1 cellular context compared by ENCODE assay signal in the genomic region with DNA sequence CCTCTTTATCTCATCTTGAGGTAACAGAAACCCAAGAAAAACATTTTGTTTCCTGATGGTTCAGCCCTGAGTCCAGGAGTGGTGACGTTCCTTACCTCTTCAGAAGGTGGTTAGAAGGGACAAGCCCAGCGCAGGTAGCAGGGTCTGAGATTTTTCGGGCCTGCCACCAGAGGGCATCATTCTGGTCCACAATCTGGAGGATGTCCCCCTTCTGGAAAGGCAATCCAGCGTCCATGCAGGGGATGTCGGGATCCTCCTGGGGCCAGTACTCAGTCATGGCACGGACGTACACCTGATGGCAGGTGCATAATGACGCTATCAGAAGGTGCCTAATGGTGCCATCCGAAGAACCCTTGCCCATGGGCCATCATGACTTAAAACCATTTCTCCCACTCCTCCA.
TF ChIP-seq lines count a peak whose summit lies in the region.

No MANE protein-coding gene starts in this region.

TF ChIP-seq in H1, 55 proteins besides CTCF, POLR2A, EP300 and RAD21 (continued from another document):
- no peak for TF ChIP-seq CHD7 (IDR thresholded peaks at IDR 0.05; ENCODE audit: insufficient replicate concordance, low read length)
- peak; percentile 62; the same call in 1 of the 2 replicates for TF ChIP-seq CREB1 (IDR thresholded peaks at IDR 0.05)
- TF ChIP-seq EGR1 (IDR thresholded peaks at IDR 0.05; ENCODE audit: borderline replicate concordance, low read depth, low read length) = no peak
- TF ChIP-seq SIX5 (IDR thresholded peaks at IDR 0.05; ENCODE audit: low read depth, low read length) = no peak
- no peak for TF ChIP-seq SIN3A (conservative IDR thresholded peaks at IDR 0.05 in 1 of 2, IDR thresholded peaks at IDR 0.05 in 1 of 2; ENCODE audit: low read depth in 1 of 2, low read length in 2 of 2)
- TF ChIP-seq SRF (IDR thresholded peaks at IDR 0.05; ENCODE audit: low read depth, low read length) = no peak
- TF ChIP-seq YY1 (IDR thresholded peaks at IDR 0.05; ENCODE audit: low read depth, low read length) = 0 out of 2 replicates have a peak, but pooled peaks have one; percentile 16
